In the genomic region with DNA sequence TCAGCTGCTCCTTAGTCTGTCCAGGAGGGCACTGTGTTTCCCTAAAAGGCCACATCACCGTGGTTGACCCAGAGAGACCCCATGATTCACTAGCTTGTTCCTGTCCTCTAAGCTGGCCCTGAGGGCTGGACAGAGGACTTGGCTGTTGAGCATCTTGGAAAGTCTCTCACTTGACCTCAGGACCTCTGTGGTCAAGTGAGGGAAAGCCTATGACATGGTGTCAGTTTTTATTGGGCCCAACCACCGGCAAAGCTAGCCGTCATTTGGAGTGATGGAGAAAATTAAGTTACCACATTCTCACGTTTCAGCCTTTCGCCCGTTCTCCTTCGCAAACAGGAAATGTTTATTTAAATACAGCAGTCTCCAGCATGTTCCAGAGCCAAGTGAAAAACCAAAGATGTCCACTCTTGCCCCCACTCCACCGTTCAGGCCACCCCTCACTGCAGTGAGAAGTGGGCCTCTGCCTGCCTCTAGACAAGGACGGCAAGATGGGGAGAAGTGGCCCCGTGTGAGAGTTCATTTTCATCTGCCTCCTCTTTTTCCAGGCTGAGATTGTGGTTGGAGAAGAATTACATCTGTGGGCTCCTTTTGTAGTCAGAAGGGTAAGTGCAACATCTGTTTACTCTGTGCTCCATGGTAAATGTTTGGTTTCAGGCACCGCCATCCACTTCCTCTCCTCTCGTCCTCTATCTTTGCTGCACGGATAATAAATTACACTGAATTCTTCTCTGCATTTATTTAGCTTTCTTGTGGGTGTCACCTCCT, we compare ENCODE assay signal across 11 cellular contexts. TPM values are rescaled to one million over a fixed set of nuclear protein-coding genes. Genes with fewer than 3 reads are reported as not detected.
DNase-seq lines count a peak whose midpoint lies in the region; ATAC-seq and TF ChIP-seq lines count a peak whose summit lies in the region.
"Had no signal": no experiment of that assay in that cellular context is flagged by ENCODE, and none has a peak within 500 bp of the region (broad histone marks: within the 10 kb centered on the region; RNA-seq: fewer than 3 reads in every experiment).

No MANE protein-coding gene starts in this region.

- H3K27ac ChIP-seq in hepatocyte (peak overlapping the region; percentile 86), suprapubic skin (peak overlapping the region; percentile 72)

- H3K9me2 ChIP-seq in hepatocyte (replicated peaks; ENCODE audit: insufficient read depth) = no peaks in the 10 kb centered on the region

- TF ChIP-seq CTCF in hepatocyte (IDR thresholded peaks at IDR 0.05; ENCODE audit: poor library complexity) (no peak), suprapubic skin (IDR thresholded peaks at IDR 0.05) (no peak)

- ATAC-seq in HG02938 (IDR thresholded peaks at IDR 0.05; ENCODE audit: unreplicated experiment) = no peak

- DNase-seq in GOT3 (lab: John Stamatoyannopoulos, UW) (peak; percentile 29), T1000 (lab: John Stamatoyannopoulos, UW) (peak; percentile 35), hepatocyte (ENCODE audit: low spot score) (no peak), suprapubic skin (ENCODE audit: low spot score in 2 of 2) (no peak), DMS114 treated with DMSO at 0.1 percent for 48 hours (lab: John Stamatoyannopoulos, UW; ENCODE audit: unreplicated experiment) (no peak), KG1 (lab: John Stamatoyannopoulos, UW) (no peak)
- DNase-seq: central memory CD4-positive, alpha-beta T cell; head of caudate nucleus; NCI-H1694 had no signal

- peaks cover 30% of the 10 kb centered on the region for H3K4me1 ChIP-seq in hepatocyte (ENCODE audit: insufficient read depth)
- peaks cover 32% of the 10 kb centered on the region for H3K4me1 ChIP-seq in suprapubic skin

- peaks cover 69% of the 10 kb centered on the region for H3K79me2 ChIP-seq in hepatocyte

- H3K36me3 ChIP-seq in hepatocyte (replicated peaks; ENCODE audit: insufficient read depth, low read depth) (no peaks in the 10 kb centered on the region), suprapubic skin (no peaks in the 10 kb centered on the region)

- H3K27me3 ChIP-seq in hepatocyte (no peaks in the 10 kb centered on the region), suprapubic skin (peaks cover 31% of the 10 kb centered on the region)

- H3K9me3 ChIP-seq in hepatocyte (ENCODE audit: low read depth) (no peaks in the 10 kb centered on the region), suprapubic skin (no peaks in the 10 kb centered on the region)

- TF ChIP-seq EP300 in suprapubic skin (IDR thresholded peaks at IDR 0.05) = no peak

- H3K4me2 ChIP-seq in hepatocyte = peak overlapping the region; percentile 84

- no peak for TF ChIP-seq POLR2A in suprapubic skin (IDR thresholded peaks at IDR 0.05)

- no peak overlapping the region for H2AFZ ChIP-seq in hepatocyte

- WGBS in hepatocyte (ENCODE audit: low lambda C conversion rate, missing lambda C conversion rate) = 28% methylated on average over 13 of the region's 13 CpGs
- WGBS in suprapubic skin = 70% methylated on average over 13 of the region's 13 CpGs

- no peak overlapping the region for H3K4me3 ChIP-seq in hepatocyte
- no peak overlapping the region for H3K4me3 ChIP-seq in suprapubic skin

- no peaks in the 10 kb centered on the region for H4K20me1 ChIP-seq in hepatocyte (ENCODE audit: insufficient read depth, poor library complexity, severe bottlenecking)

RNA-seq across cellular contexts. Expression of a gene that starts 4.3 kb away (rescaled TPM):
- 43.8 and 58.4 TPM in 2 replicates for total RNA-seq in hepatocyte
- 96.7 and 104 TPM in 2 replicates for polyA plus RNA-seq in hepatocyte
- total RNA-seq in suprapubic skin = 10 to 100 TPM; 10.8 to 30.8 (median 18.4) TPM
- total RNA-seq: HT-29 had no signal

Comparison
In these comparisons a context has a peak if more than half of its experiments do, and no peak if none do; other contexts are left out.
1. DNase-seq: peak in GOT3 (single experiment) and T1000 (single experiment); none in hepatocyte (single experiment), suprapubic skin (0 of 2), DMS114 treated with DMSO at 0.1 percent for 48 hours (single experiment) and KG1 (single experiment).